ENCODE assay signal across 8 cellular contexts in genomic region chr18:38940475-38940862, GRCh38.
DNase-seq lines count a peak whose midpoint lies in the region; ATAC-seq and TF ChIP-seq lines count a peak whose summit lies in the region.

No MANE protein-coding gene starts in this region.

- intact Hi-C loops in mucosa of descending colon (cut with DNase I, micrococcal nuclease): no loop called here

- peaks cover 29% of the 10 kb centered on the region for H3K9me3 Mint-ChIP-seq in activated T-cell treated with anti-CD3 and anti-CD28 coated beads, Interleukin-2, amount 50 U/mL, for 24 hours
- peaks cover 0 to 4% (median 2%) of the 10 kb centered on the region in 3 donors for H3K9me3 Mint-ChIP-seq in IgD-negative memory B cell
- peaks cover 6% of the 10 kb centered on the region for H3K9me3 Mint-ChIP-seq in stimulated activated effector memory CD8-positive, alpha-beta T cell treated with anti-CD3 and anti-CD28 coated beads, Interleukin-12 subunit alpha, Interleukin-12 subunit beta, amount 100 ng/mL, for 72 hours

- no peaks in the 10 kb centered on the region for H3K36me3 ChIP-seq in mucosa of descending colon (ENCODE audit: low read depth)

- ATAC-seq in HG02678 (IDR thresholded peaks at IDR 0.05; ENCODE audit: unreplicated experiment): peak; percentile 26
- ATAC-seq in stimulated activated effector memory CD8-positive, alpha-beta T cell treated with anti-CD3 and anti-CD28 coated beads, Interleukin-12 subunit alpha, Interleukin-12 subunit beta, amount 100 ng/mL, for 72 hours: peak; percentile 64
- no peak for ATAC-seq in mucosa of descending colon

- no peak for DNase-seq in activated T-cell treated with anti-CD3 and anti-CD28 coated beads, Interleukin-2, amount 50 U/mL, for 24 hours
- DNase-seq in activated T-cell treated with anti-CD3 and anti-CD28 coated beads, Interleukin-2, amount 50 U/mL, for 48 hours: no peak
- DNase-seq in stimulated activated effector memory CD8-positive, alpha-beta T cell treated with anti-CD3 and anti-CD28 coated beads, Interleukin-12 subunit alpha, Interleukin-12 subunit beta, amount 100 ng/mL, for 72 hours (ENCODE audit: low spot score in 2 of 2): no peak
- DNase-seq in GM13977 (ENCODE audit: low spot score) (no peak), NCI-H1436 (lab: John Stamatoyannopoulos, UW) (no peak), mucosa of descending colon (no peak)

- no peak for TF ChIP-seq CTCF in GM13977 (IDR thresholded peaks at IDR 0.05; ENCODE audit: extremely low read depth, insufficient read depth, missing control alignments)
- TF ChIP-seq CTCF in mucosa of descending colon (IDR thresholded peaks at IDR 0.05): no peak

- peaks cover 32% of the 10 kb centered on the region for H3K9me3 ChIP-seq in mucosa of descending colon

- H3K27ac Mint-ChIP-seq in activated T-cell treated with anti-CD3 and anti-CD28 coated beads, Interleukin-2, amount 50 U/mL, for 24 hours: peak overlapping the region; percentile 98
- peak overlapping the region; percentile 97 to 100 (median 99) for H3K27ac Mint-ChIP-seq in IgD-negative memory B cell
- peak overlapping the region; percentile 94 for H3K27ac Mint-ChIP-seq in stimulated activated effector memory CD8-positive, alpha-beta T cell treated with anti-CD3 and anti-CD28 coated beads, Interleukin-12 subunit alpha, Interleukin-12 subunit beta, amount 100 ng/mL, for 72 hours

- H3K4me1 Mint-ChIP-seq in activated T-cell treated with anti-CD3 and anti-CD28 coated beads, Interleukin-2, amount 50 U/mL, for 24 hours (ENCODE audit: low read depth): peaks cover 59% of the 10 kb centered on the region
- peaks cover 7 to 20% (median 11%) of the 10 kb centered on the region in 3 donors for H3K4me1 Mint-ChIP-seq in IgD-negative memory B cell
- H3K4me1 Mint-ChIP-seq in stimulated activated effector memory CD8-positive, alpha-beta T cell treated with anti-CD3 and anti-CD28 coated beads, Interleukin-12 subunit alpha, Interleukin-12 subunit beta, amount 100 ng/mL, for 72 hours: peaks cover 19% of the 10 kb centered on the region

- peak overlapping the region; percentile 28 for H3K4me3 Mint-ChIP-seq in activated T-cell treated with anti-CD3 and anti-CD28 coated beads, Interleukin-2, amount 50 U/mL, for 24 hours
- H3K4me3 Mint-ChIP-seq in IgD-negative memory B cell: peak overlapping the region; percentile 86 to 93 (median 90)
- H3K4me3 Mint-ChIP-seq in stimulated activated effector memory CD8-positive, alpha-beta T cell treated with anti-CD3 and anti-CD28 coated beads, Interleukin-12 subunit alpha, Interleukin-12 subunit beta, amount 100 ng/mL, for 72 hours: peak overlapping the region; percentile 60

- H3K36me3 Mint-ChIP-seq in activated T-cell treated with anti-CD3 and anti-CD28 coated beads, Interleukin-2, amount 50 U/mL, for 24 hours (ENCODE audit: low read depth): peaks cover 16% of the 10 kb centered on the region
- H3K36me3 Mint-ChIP-seq in IgD-negative memory B cell: no peaks in the 10 kb centered on the region
- H3K36me3 Mint-ChIP-seq in stimulated activated effector memory CD8-positive, alpha-beta T cell treated with anti-CD3 and anti-CD28 coated beads, Interleukin-12 subunit alpha, Interleukin-12 subunit beta, amount 100 ng/mL, for 72 hours: peaks cover 14% of the 10 kb centered on the region

- in situ Hi-C loops in GM13977 (cut with MboI; ENCODE audit: low pct_unique_long_range_greater_than_20kb, low sequenced_read_pairs, unreplicated experiment): loop anchor here (25.0 kb wide), 1 partner anchor 328 kb away; no protein-coding TSS in a partner anchor

- no peak overlapping the region for H3K4me3 ChIP-seq in mucosa of descending colon

- H3K4me1 ChIP-seq in mucosa of descending colon (ENCODE audit: low read depth): no peaks in the 10 kb centered on the region

- no peaks in the 10 kb centered on the region for H3K27me3 Mint-ChIP-seq in activated T-cell treated with anti-CD3 and anti-CD28 coated beads, Interleukin-2, amount 50 U/mL, for 24 hours
- no peaks in the 10 kb centered on the region for H3K27me3 Mint-ChIP-seq in IgD-negative memory B cell

Comparison
In these comparisons a context has a peak if more than half of its experiments do, and no peak if none do; other contexts are left out.
1. H3K4me3 Mint-ChIP-seq: peak in every context shown above with its lines; median percentile 90 in IgD-negative memory B cell; 60 in stimulated activated effector memory CD8-positive, alpha-beta T cell treated with anti-CD3 and anti-CD28 coated beads, Interleukin-12 subunit alpha, Interleukin-12 subunit beta, amount 100 ng/mL, for 72 hours; 28 in activated T-cell treated with anti-CD3 and anti-CD28 coated beads, Interleukin-2, amount 50 U/mL, for 24 hours.